8 cellular contexts compared by ENCODE assay signal in the genomic region with DNA sequence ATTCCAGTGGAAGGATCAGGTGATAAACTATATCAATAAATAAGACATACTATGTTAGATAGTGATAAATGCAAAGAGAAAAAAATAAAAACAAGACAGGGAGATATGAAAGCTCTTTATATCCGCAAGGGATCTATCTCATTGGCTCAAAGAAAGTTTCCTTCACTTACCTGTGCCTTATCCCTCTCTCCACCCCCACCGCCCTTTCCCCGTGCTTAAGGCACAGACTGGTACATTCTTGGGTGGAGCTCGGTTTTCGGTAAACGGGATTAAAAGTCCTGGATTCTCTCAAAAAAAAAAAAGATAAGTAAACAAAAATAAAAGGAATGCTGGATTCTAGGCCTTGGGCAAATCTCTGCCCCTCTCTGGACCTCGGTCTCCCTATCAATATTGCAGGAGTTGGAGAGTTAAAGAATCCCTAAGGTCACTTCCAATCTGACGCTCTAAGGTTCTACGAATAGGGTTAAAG. TPM values are rescaled to one million over a fixed set of nuclear protein-coding genes. Genes with fewer than 3 reads are reported as not detected.
DNase-seq lines count a peak whose midpoint lies in the region; ATAC-seq and TF ChIP-seq lines count a peak whose summit lies in the region.

No MANE protein-coding gene starts in this region.

- H3K4me1 Mint-ChIP-seq in IgD-negative memory B cell, result peaks cover 18 to 38% (median 29%) of the 10 kb centered on the region in 3 donors
- H3K4me1 Mint-ChIP-seq in central memory CD8-positive, alpha-beta T cell, result peaks cover 47% of the 10 kb centered on the region
- H3K4me1 Mint-ChIP-seq in naive thymus-derived CD4-positive, alpha-beta T cell, result peaks cover 31 to 73% (median 64%) of the 10 kb centered on the region in 7 donors

- H3K27me3 ChIP-seq in AG04450 (ENCODE audit: control insufficient read depth, insufficient read depth, low read length), result no peaks in the 10 kb centered on the region
- H3K27me3 ChIP-seq in naive thymus-derived CD4-positive, alpha-beta T cell (ENCODE audit: control insufficient read depth in 2 of 2, insufficient read depth in 2 of 2, low read length in 2 of 2), result no peaks in the 10 kb centered on the region

- no peak for ATAC-seq in central memory CD8-positive, alpha-beta T cell (replicated peaks; ENCODE audit: extremely low read depth, poor library complexity, severe bottlenecking)
- ATAC-seq in naive thymus-derived CD4-positive, alpha-beta T cell, result no peak
- ATAC-seq in left lobe of liver, result no peak

- peak overlapping the region; percentile 84 for H3K4me3 ChIP-seq in AG04450 (ENCODE audit: low read depth, low read length)
- peak overlapping the region; percentile 78 for H3K4me3 ChIP-seq in naive thymus-derived CD4-positive, alpha-beta T cell (ENCODE audit: low read length)

- H3K36me3 ChIP-seq in naive thymus-derived CD4-positive, alpha-beta T cell (ENCODE audit: control insufficient read depth in 2 of 3, insufficient read depth in 3 of 3, low read length in 3 of 3), result peaks cover 0 to 4% (median 0%) of the 10 kb centered on the region in 3 experiments

- CTCF ChIA-PET in AG04450 (lab: Charles Lee), result no interaction called here
- CTCF ChIA-PET in naive thymus-derived CD4-positive, alpha-beta T cell (lab: Charles Lee), result no interaction called here

- H3K9me3 ChIP-seq in AG04450 (ENCODE audit: control insufficient read depth, insufficient read depth, low read length), result peaks cover 4% of the 10 kb centered on the region; the same call in 1 of the 2 replicates
- H3K9me3 ChIP-seq in naive thymus-derived CD4-positive, alpha-beta T cell (ENCODE audit: control insufficient read depth in 2 of 3, low read length in 3 of 3), result no peaks in the 10 kb centered on the region

- peak overlapping the region; percentile 77 to 99 (median 96) for H3K4me3 Mint-ChIP-seq in IgD-negative memory B cell
- peak overlapping the region; percentile 82 for H3K4me3 Mint-ChIP-seq in central memory CD8-positive, alpha-beta T cell
- H3K4me3 Mint-ChIP-seq in naive thymus-derived CD4-positive, alpha-beta T cell, result peak overlapping the region; percentile 82 to 100 (median 91)

- H3K27me3 Mint-ChIP-seq in IgD-negative memory B cell, result no peaks in the 10 kb centered on the region
- no peaks in the 10 kb centered on the region for H3K27me3 Mint-ChIP-seq in central memory CD8-positive, alpha-beta T cell
- no peaks in the 10 kb centered on the region for H3K27me3 Mint-ChIP-seq in naive thymus-derived CD4-positive, alpha-beta T cell

- POLR2A ChIA-PET in AG04450 (lab: Yijun Ruan, JAX), result interaction anchor here (0.6 kb wide), 2 partner anchors 77 to 367 kb away, joined by 3 read pairs; no protein-coding TSS in a partner anchor
- POLR2A ChIA-PET in naive thymus-derived CD4-positive, alpha-beta T cell (lab: Charles Lee), result interaction anchor here (0.5 to 3.0 kb wide), 3 partner anchors 49 to 831 kb away, joined by 3 to 13 read pairs (median 3); no protein-coding TSS in a partner anchor

- no peak overlapping the region for H3K27ac ChIP-seq in AG04450 (ENCODE audit: low read depth, low read length)
- peak overlapping the region; percentile 100 for H3K27ac ChIP-seq in naive thymus-derived CD4-positive, alpha-beta T cell (ENCODE audit: low read depth, low read length)

- no peaks in the 10 kb centered on the region for H3K9me3 Mint-ChIP-seq in IgD-negative memory B cell
- no peaks in the 10 kb centered on the region for H3K9me3 Mint-ChIP-seq in central memory CD8-positive, alpha-beta T cell
- H3K9me3 Mint-ChIP-seq in naive thymus-derived CD4-positive, alpha-beta T cell, result peaks cover 0 to 4% (median 0%) of the 10 kb centered on the region in 11 donors

- H3K36me3 Mint-ChIP-seq in IgD-negative memory B cell, result no peaks in the 10 kb centered on the region
- peaks cover 15% of the 10 kb centered on the region for H3K36me3 Mint-ChIP-seq in central memory CD8-positive, alpha-beta T cell (ENCODE audit: insufficient read depth)
- peaks cover 0 to 18% (median 0%) of the 10 kb centered on the region in 5 donors for H3K36me3 Mint-ChIP-seq in naive thymus-derived CD4-positive, alpha-beta T cell

- intact Hi-C loops in naive thymus-derived CD4-positive, alpha-beta T cell (cut with micrococcal nuclease), result loop anchor here (1.0 to 10.0 kb wide), 18 partner anchors 53 to 1911 kb away; partner anchors contain the start of genes NECAP2 (in 2 of the 2), RCC2 (in 2 of the 2), AGMAT (in 1 of the 2) and ATP13A2 (in 1 of the 2)

- no peak for TF ChIP-seq CTCF in AG04450 (IDR thresholded peaks at IDR 0.05; ENCODE audit: low read depth, low read length)

- peak overlapping the region; percentile 87 to 100 (median 100) for H3K27ac Mint-ChIP-seq in IgD-negative memory B cell
- peak overlapping the region; percentile 98 for H3K27ac Mint-ChIP-seq in central memory CD8-positive, alpha-beta T cell (ENCODE audit: low read depth)
- H3K27ac Mint-ChIP-seq in naive thymus-derived CD4-positive, alpha-beta T cell, result peak overlapping the region; percentile 90 to 100 (median 100)

- peaks cover 21 to 28% of the 10 kb centered on the region in 2 donors for H3K4me1 ChIP-seq in naive thymus-derived CD4-positive, alpha-beta T cell (ENCODE audit: control insufficient read depth in 2 of 2, insufficient read depth in 2 of 2, low read length in 2 of 2)

- no peak for DNase-seq in AG04450 (ENCODE audit: low read depth, low spot score)
- DNase-seq in central memory CD8-positive, alpha-beta T cell (ENCODE audit: low spot score in 2 of 2), result no peak
- DNase-seq in naive thymus-derived CD4-positive, alpha-beta T cell, result peak in 3 of 9 donors; percentile 22 to 42 (median 27)
- no peak for DNase-seq in DMS 273 (lab: John Stamatoyannopoulos, UW; ENCODE audit: unreplicated experiment)
- no peak for DNase-seq in NCI-H1436 (lab: John Stamatoyannopoulos, UW)
- no peak for DNase-seq in left lobe of liver (ENCODE audit: low spot score)
- no peak for DNase-seq in Kasumi-1 (lab: John Stamatoyannopoulos, UW)

RNA-seq across cellular contexts. Expression of gene DNAJC16, which starts 0.6 kb away (rescaled TPM):
- polyA plus RNA-seq in AG04450 (2011; rRNA removed), result 14.0 and 18.4 TPM in 2 replicates
- 22.3 and 31.3 TPM in 2 replicates for polyA minus RNA-seq in AG04450 (2011; rRNA and poly(A)+ RNA removed)
- polyA plus RNA-seq in IgD-negative memory B cell, result 9.9 TPM
- 10 to 100 TPM; 17.8 to 29.4 (median 25.0) TPM for total RNA-seq in naive thymus-derived CD4-positive, alpha-beta T cell
- polyA plus RNA-seq in naive thymus-derived CD4-positive, alpha-beta T cell, result 10 to 100 TPM in 1 of 2 donors, 1 to 10 TPM in 1; 9.6 to 10.0 TPM
- total RNA-seq in left lobe of liver, result 10.0 TPM

RNA-seq across cellular contexts. Expression of gene CASP9, which starts 2.0 kb away (rescaled TPM):
- polyA plus RNA-seq in AG04450 (2011; rRNA removed) (10.4 and 10.8 TPM in 2 replicates), IgD-negative memory B cell (16.9 TPM)
- polyA minus RNA-seq in AG04450 (2011; rRNA and poly(A)+ RNA removed), result 9.6 and 11.2 TPM in 2 replicates
- total RNA-seq in naive thymus-derived CD4-positive, alpha-beta T cell, result 10 to 100 TPM; 14.7 to 22.2 (median 15.7) TPM
- polyA plus RNA-seq in naive thymus-derived CD4-positive, alpha-beta T cell, result 1 to 10 TPM; 9.0 to 9.3 TPM
- 8.7 TPM for total RNA-seq in left lobe of liver

RNA-seq across cellular contexts. Expression of gene CELA2B, which starts 50.2 kb away (rescaled TPM):
- not detected in 2 replicates for polyA plus RNA-seq in AG04450 (2011; rRNA removed)
- polyA minus RNA-seq in AG04450 (2011; rRNA and poly(A)+ RNA removed), result not detected in 2 replicates
- not detected for polyA plus RNA-seq in IgD-negative memory B cell
- total RNA-seq in naive thymus-derived CD4-positive, alpha-beta T cell, result not detected
- polyA plus RNA-seq in naive thymus-derived CD4-positive, alpha-beta T cell, result not detected
- total RNA-seq in left lobe of liver, result 0.83 TPM

RNA-seq across cellular contexts. Expression of gene AGMAT, which starts 58.8 kb away (rescaled TPM):
- polyA plus RNA-seq in AG04450 (2011; rRNA removed), result 0.68 and 0.74 TPM in 2 replicates
- 0.64 and 0.74 TPM in 2 replicates for polyA minus RNA-seq in AG04450 (2011; rRNA and poly(A)+ RNA removed)
- polyA plus RNA-seq in IgD-negative memory B cell, result 11.8 TPM
- 10 to 100 TPM in 1 of 5 experiments, 1 to 10 TPM in 4; 6.4 to 21.5 (median 9.5) TPM for total RNA-seq in naive thymus-derived CD4-positive, alpha-beta T cell
- polyA plus RNA-seq in naive thymus-derived CD4-positive, alpha-beta T cell, result 10 to 100 TPM; 14.5 to 16.9 TPM
- total RNA-seq in left lobe of liver, result 58.0 TPM
